Comparison of ENCODE assay signal across 11 cellular contexts in genomic region chr20:25525857-25526256, GRCh38.
DNase-seq lines count a peak whose midpoint lies in the region; TF ChIP-seq lines count a peak whose summit lies in the region.
"Had no signal": no experiment of that assay in that cellular context is flagged by ENCODE, and none has a peak within 500 bp of the region (broad histone marks: within the 10 kb centered on the region; RNA-seq: fewer than 3 reads in every experiment).

No MANE protein-coding gene starts in this region.

- H3K4me3 ChIP-seq in adipocyte (ENCODE audit: low read length): peak overlapping the region; percentile 53
- no peak overlapping the region for H3K4me3 ChIP-seq in tibial artery

- H3K4me1 ChIP-seq in adipocyte (ENCODE audit: control insufficient read depth, insufficient read depth, low read length): peaks cover 12% of the 10 kb centered on the region
- peaks cover 0 to 20% (median 1%) of the 10 kb centered on the region in 4 donors for H3K4me1 ChIP-seq in tibial artery

- peak overlapping the region; percentile 25 to 67 for H3K27ac ChIP-seq in tibial artery

- no peak overlapping the region for H3K9ac ChIP-seq in adipocyte (ENCODE audit: low read length)

- H3K9me3 ChIP-seq in adipocyte (ENCODE audit: control insufficient read depth, low read length) (no peaks in the 10 kb centered on the region), tibial artery (no peaks in the 10 kb centered on the region)

- peak; percentile 94 for DNase-seq in HS-5 (ENCODE audit: low read depth)
- DNase-seq in adipocyte (ENCODE audit: low read depth): peak; percentile 94
- peak; percentile 91 for DNase-seq in glomerular visceral epithelial cell (ENCODE audit: extremely low spot score)
- no peak for DNase-seq in tibial artery
- DNase-seq in DMS53 treated with DMSO at 0.1 percent for 48 hours (lab: John Stamatoyannopoulos, UW; ENCODE audit: unreplicated experiment): no peak
- no peak for DNase-seq in cortex of kidney (lab: John Stamatoyannopoulos, UW)
- no peak for DNase-seq in NCI-H2171 (lab: John Stamatoyannopoulos, UW)
- DNase-seq: activated CD8-positive, alpha-beta memory T cell treated with anti-CD3 and anti-CD28 coated beads, Interleukin-2, amount 50 U/mL, for 48 hours; dermis blood vessel endothelial cell; islet precursor cell; T-helper 2 cell had no signal

- no peaks in the 10 kb centered on the region for H3K27me3 ChIP-seq in adipocyte (replicated peaks; ENCODE audit: control insufficient read depth, insufficient read depth, low read length)
- H3K27me3 ChIP-seq in tibial artery: no peaks in the 10 kb centered on the region

- intact Hi-C loops in tibial artery (cut with DNase I; ENCODE audit: low total_unique reads): no loop called here

- no peaks in the 10 kb centered on the region for H3K36me3 ChIP-seq in adipocyte (ENCODE audit: control insufficient read depth, insufficient read depth, low read length, severe bottlenecking)
- no peaks in the 10 kb centered on the region for H3K36me3 ChIP-seq in tibial artery

- no peak for TF ChIP-seq CTCF in tibial artery (IDR thresholded peaks at IDR 0.05)

Comparison
In these comparisons a context has a peak if more than half of its experiments do, and no peak if none do; other contexts are left out.
1. DNase-seq: peak in HS-5 (single experiment), adipocyte (single experiment) and glomerular visceral epithelial cell (single experiment); none in tibial artery (0 of 2), DMS53 treated with DMSO at 0.1 percent for 48 hours (single experiment), cortex of kidney (single experiment) and NCI-H2171 (single experiment).